17 cellular contexts compared by ENCODE assay signal in the genomic region with DNA sequence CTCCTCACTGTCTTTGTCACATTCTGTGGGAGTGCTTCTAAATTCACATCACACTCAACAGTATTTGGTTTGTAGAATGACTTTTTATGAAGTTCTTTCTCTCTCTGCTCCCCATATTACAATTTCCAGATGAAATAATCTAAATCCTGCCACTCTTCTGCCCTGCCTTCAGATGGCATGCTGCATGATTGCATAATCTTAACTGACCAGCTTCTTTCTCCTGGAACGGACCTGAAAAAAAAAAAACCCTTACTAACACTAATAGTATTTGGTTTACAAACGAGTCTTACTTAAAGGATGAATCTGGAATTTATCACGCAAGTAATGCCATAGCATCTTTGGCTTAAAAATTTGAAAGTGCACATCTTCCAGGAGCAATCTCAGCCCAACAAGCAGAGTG.
DNase-seq lines count a peak whose midpoint lies in the region; ATAC-seq, FAIRE-seq and TF ChIP-seq lines count a peak whose summit lies in the region.
"Had no signal": no experiment of that assay in that cellular context is flagged by ENCODE, and none has a peak within 500 bp of the region (broad histone marks: within the 10 kb centered on the region; RNA-seq: fewer than 3 reads in every experiment).

No MANE protein-coding gene starts in this region.

- H3K27ac Mint-ChIP-seq in MCF 10A (ENCODE audit: low read depth, unreplicated experiment) (no peak overlapping the region), progenitor cell of endocrine pancreas (peak overlapping the region; percentile 31), WTC11 (no peak overlapping the region)
- no peak overlapping the region for H3K27ac Mint-ChIP-seq in stimulated activated effector memory CD8-positive, alpha-beta T cell treated with anti-CD3 and anti-CD28 coated beads, Interleukin-12 subunit alpha, Interleukin-12 subunit beta, amount 100 ng/mL, for 72 hours
- H3K27ac Mint-ChIP-seq: CD4-positive, alpha-beta T cell had no signal

- H3K27ac ChIP-seq in breast epithelium (no peak overlapping the region), H1 (ENCODE audit: low read depth, low read length) (no peak overlapping the region)
- H3K27ac ChIP-seq: 22Rv1, A549, C4-2B had no signal

- H3K79me1 ChIP-seq in H1 (ENCODE audit: low read depth, low read length) = no peaks in the 10 kb centered on the region

- H2AFZ ChIP-seq in H1 (ENCODE audit: low read length) = no peak overlapping the region

- intact Hi-C loops in MCF 10A (cut with micrococcal nuclease) (no loop called here), breast epithelium (cut with DNase I; ENCODE audit: low total_unique reads) (no loop called here)

- H3K27me3 Mint-ChIP-seq in MCF 10A (ENCODE audit: insufficient read depth, unreplicated experiment) (no peaks in the 10 kb centered on the region), progenitor cell of endocrine pancreas (no peaks in the 10 kb centered on the region), WTC11 (ENCODE audit: low read depth) (no peaks in the 10 kb centered on the region)
- H3K27me3 Mint-ChIP-seq: CD4-positive, alpha-beta T cell had no signal

- no peak overlapping the region for H2BK15ac ChIP-seq in H1 (ENCODE audit: low read length)

- peaks cover 14% of the 10 kb centered on the region for H3K4me1 Mint-ChIP-seq in MCF 10A (ENCODE audit: insufficient read depth, unreplicated experiment)
- H3K4me1 Mint-ChIP-seq in progenitor cell of endocrine pancreas (ENCODE audit: low read depth) = no peaks in the 10 kb centered on the region
- H3K4me1 Mint-ChIP-seq in stimulated activated effector memory CD8-positive, alpha-beta T cell treated with anti-CD3 and anti-CD28 coated beads, Interleukin-12 subunit alpha, Interleukin-12 subunit beta, amount 100 ng/mL, for 72 hours = no peaks in the 10 kb centered on the region
- peaks cover 30% of the 10 kb centered on the region for H3K4me1 Mint-ChIP-seq in WTC11

- H3K36me3 ChIP-seq in breast epithelium = no peaks in the 10 kb centered on the region
- H3K36me3 ChIP-seq in H1 (ENCODE audit: control insufficient read depth in 2 of 4, insufficient read depth in 4 of 4, low read length in 3 of 4) = no peaks in the 10 kb centered on the region

- TF ChIP-seq POLR2A in breast epithelium (IDR thresholded peaks at IDR 0.05) (no peak), H1 (IDR thresholded peaks at IDR 0.05; ENCODE audit: control extremely low read depth in 1 of 2, low read depth in 2 of 2, low read length in 2 of 2) (no peak)

- no peak overlapping the region for H3K4me2 ChIP-seq in H1 (ENCODE audit: insufficient read depth in 1 of 2, low read depth in 2 of 2, low read length in 2 of 2)
- H3K4me2 ChIP-seq: A549 had no signal

- ATAC-seq in stimulated activated effector memory CD8-positive, alpha-beta T cell treated with anti-CD3 and anti-CD28 coated beads, Interleukin-12 subunit alpha, Interleukin-12 subunit beta, amount 100 ng/mL, for 72 hours = no peak
- ATAC-seq in GM19023 (IDR thresholded peaks at IDR 0.05; ENCODE audit: unreplicated experiment) (no peak), WTC11 (no peak)
- ATAC-seq: A549 had no signal

- POLR2A ChIA-PET in MCF 10A (lab: Yijun Ruan, JAX) = no interaction called here
- POLR2A ChIA-PET in H1 (lab: Charles Lee; ENCODE audit: partially characterized antibody) = no interaction called here
- POLR2A ChIA-PET in WTC11 (lab: Charles Lee) = no interaction called here

- H3K56ac ChIP-seq in H1 (replicated peaks; ENCODE audit: insufficient read length, low read depth, low read length) = no peak overlapping the region

- no peak overlapping the region for H2BK120ac ChIP-seq in H1 (replicated peaks; ENCODE audit: low read depth, low read length)

- FAIRE-seq in H1 (lab: Jason Lieb, UNC) = no peak
- FAIRE-seq: A549, G401.6, GM12891 had no signal

- CTCF ChIA-PET in MCF 10A (lab: Yijun Ruan, JAX) (no interaction called here), H1 (lab: Charles Lee; ENCODE audit: partially characterized antibody) (no interaction called here), WTC11 (lab: Charles Lee) (no interaction called here)

- no peak overlapping the region for H2BK5ac ChIP-seq in H1 (ENCODE audit: low read depth, low read length)

- no peak overlapping the region for H4K8ac ChIP-seq in H1 (ENCODE audit: extremely low read depth, insufficient read depth, low read length)

- no peak for TF ChIP-seq EP300 in H1 (IDR thresholded peaks at IDR 0.05; ENCODE audit: borderline replicate concordance in 1 of 2, low read depth in 2 of 2, low read length in 2 of 2)

- H3K79me2 ChIP-seq in H1 (ENCODE audit: control insufficient read depth in 1 of 2, insufficient read depth in 2 of 2, low read length in 2 of 2) = no peaks in the 10 kb centered on the region

- no peak overlapping the region for H4K91ac ChIP-seq in H1 (replicated peaks; ENCODE audit: insufficient read length, low read length)

- H3K4me3 ChIP-seq in breast epithelium = no peak overlapping the region
- no peak overlapping the region for H3K4me3 ChIP-seq in H1 (ENCODE audit: extremely low read depth in 1 of 4, insufficient read depth in 2 of 4, low read depth in 3 of 4, low read length in 4 of 4)
- H3K4me3 ChIP-seq: A549 had no signal

- no peaks in the 10 kb centered on the region for H3K9me3 Mint-ChIP-seq in MCF 10A (ENCODE audit: unreplicated experiment)
- no peaks in the 10 kb centered on the region for H3K9me3 Mint-ChIP-seq in progenitor cell of endocrine pancreas (ENCODE audit: low read depth)
- H3K9me3 Mint-ChIP-seq in stimulated activated effector memory CD8-positive, alpha-beta T cell treated with anti-CD3 and anti-CD28 coated beads, Interleukin-12 subunit alpha, Interleukin-12 subunit beta, amount 100 ng/mL, for 72 hours = peaks cover 8% of the 10 kb centered on the region
- peaks cover 8% of the 10 kb centered on the region; the same call in 1 of the 2 replicates for H3K9me3 Mint-ChIP-seq in WTC11
- H3K9me3 Mint-ChIP-seq: CD4-positive, alpha-beta T cell had no signal

- WGBS in H1 (ENCODE audit: extremely low coverage in 1 of 2, insufficient coverage in 1 of 2, insufficient read length in 1 of 2, insufficient replicate concordance in 2 of 2, low coverage in 1 of 2, low lambda C conversion rate in 2 of 2, missing lambda C conversion rate in 1 of 2), 2 experiments = 81% methylated on average over 3 of the region's 3 CpGs; no CpG with 5 or more reads in 1 of the 2 experiments

- H3K14ac ChIP-seq in H1 (ENCODE audit: insufficient read length) = no peak overlapping the region

- no peaks in the 10 kb centered on the region for H3K23me2 ChIP-seq in H1 (ENCODE audit: low read depth, low read length)

- TF ChIP-seq CTCF in MCF 10A (IDR thresholded peaks at IDR 0.05; ENCODE audit: unreplicated experiment) = no peak
- no peak for TF ChIP-seq CTCF in breast epithelium (IDR thresholded peaks at IDR 0.05)
- no peak for TF ChIP-seq CTCF in H1 (IDR thresholded peaks at IDR 0.05; ENCODE audit: control extremely low read depth in 1 of 3, insufficient read depth in 1 of 3, low read depth in 1 of 3, low read length in 3 of 3)
- TF ChIP-seq CTCF in progenitor cell of endocrine pancreas (IDR thresholded peaks at IDR 0.05; ENCODE audit: unreplicated experiment) = no peak
- no peak for TF ChIP-seq CTCF in WTC11 (IDR thresholded peaks at IDR 0.05)

- no peak overlapping the region for H2BK12ac ChIP-seq in H1 (ENCODE audit: low read depth, low read length)

- no peak overlapping the region for H4K5ac ChIP-seq in H1 (ENCODE audit: insufficient read length, low read depth, low read length)

- H3K18ac ChIP-seq in H1 (ENCODE audit: extremely low read depth, low read length) = no peak overlapping the region

- H3K4me1 ChIP-seq in breast epithelium (no peaks in the 10 kb centered on the region), H1 (replicated peaks in 1 of 4; ENCODE audit: control insufficient read depth in 3 of 4, insufficient read depth in 4 of 4, low read length in 3 of 4) (peaks cover 0 to 2% (median under 1%) of the 10 kb centered on the region in 4 experiments; a peak in 3 of 7 replicates)
- H3K4me1 ChIP-seq: A549, Caco-2 had no signal

- H3K27me3 ChIP-seq in breast epithelium (no peaks in the 10 kb centered on the region), H1 (replicated peaks in 1 of 4; ENCODE audit: control insufficient read depth in 3 of 4, extremely low read depth in 1 of 4, insufficient read depth in 3 of 4, low read length in 3 of 4) (no peaks in the 10 kb centered on the region)

- BruUV-seq in MCF 10A (replicated peaks; lab: Mats Ljungman, UMichigan) = no TSS peak

- H2BK20ac ChIP-seq in H1 (ENCODE audit: low read length) = no peak overlapping the region

- H3K36me3 Mint-ChIP-seq in MCF 10A (ENCODE audit: insufficient read depth, unreplicated experiment) (no peaks in the 10 kb centered on the region), progenitor cell of endocrine pancreas (ENCODE audit: insufficient read depth) (no peaks in the 10 kb centered on the region), WTC11 (no peaks in the 10 kb centered on the region)
- H3K36me3 Mint-ChIP-seq in stimulated activated effector memory CD8-positive, alpha-beta T cell treated with anti-CD3 and anti-CD28 coated beads, Interleukin-12 subunit alpha, Interleukin-12 subunit beta, amount 100 ng/mL, for 72 hours = no peaks in the 10 kb centered on the region

- H3K9me3 ChIP-seq in breast epithelium (no peaks in the 10 kb centered on the region), H1 (ENCODE audit: insufficient read depth in 2 of 2, low read depth in 1 of 2, low read length in 1 of 2) (no peaks in the 10 kb centered on the region)
- H3K9me3 ChIP-seq: A549, Caco-2 had no signal

- no peak overlapping the region for H3K4ac ChIP-seq in H1 (replicated peaks; ENCODE audit: insufficient read length, low read depth, low read length)

- H4K20me1 ChIP-seq in H1 (replicated peaks in 1 of 2; ENCODE audit: control insufficient read depth in 1 of 2, insufficient read depth in 2 of 2, low read length in 2 of 2) = no peaks in the 10 kb centered on the region

- no peak for TF ChIP-seq RAD21 in H1 (IDR thresholded peaks at IDR 0.05 in 1 of 2, conservative IDR thresholded peaks at IDR 0.05 in 1 of 2; ENCODE audit: low read depth in 2 of 2, low read length in 2 of 2)

- H2AK5ac ChIP-seq in H1 (ENCODE audit: low read depth, low read length) = no peak overlapping the region

- H3K9ac ChIP-seq in H1 (replicated peaks in 1 of 4; ENCODE audit: extremely low read depth in 1 of 4, low read depth in 3 of 4, low read length in 3 of 4) = no peak overlapping the region

- H3K23ac ChIP-seq in H1 (ENCODE audit: insufficient read length) = no peak overlapping the region

- DNase-seq in MCF 10A (ENCODE audit: unreplicated experiment) = peak; percentile 7
- DNase-seq in breast epithelium (ENCODE audit: low spot score in 2 of 2) = no peak
- DNase-seq in H1 (ENCODE audit: low read depth in 1 of 2, low spot score in 2 of 2) = no peak
- no peak for DNase-seq in progenitor cell of endocrine pancreas (ENCODE audit: low spot score, unreplicated experiment)
- no peak for DNase-seq in stimulated activated effector memory CD8-positive, alpha-beta T cell treated with anti-CD3 and anti-CD28 coated beads, Interleukin-12 subunit alpha, Interleukin-12 subunit beta, amount 100 ng/mL, for 72 hours (ENCODE audit: low spot score in 2 of 2)
- no peak for DNase-seq in WTC11 (ENCODE audit: low spot score)
- DNase-seq: AML-193; Caco-2; CD4-positive, alpha-beta T cell; GOT3; H9 had no signal

- no peak overlapping the region for H3K4me3 Mint-ChIP-seq in MCF 10A (ENCODE audit: unreplicated experiment)
- H3K4me3 Mint-ChIP-seq in progenitor cell of endocrine pancreas (ENCODE audit: low read depth) = no peak overlapping the region
- H3K4me3 Mint-ChIP-seq in stimulated activated effector memory CD8-positive, alpha-beta T cell treated with anti-CD3 and anti-CD28 coated beads, Interleukin-12 subunit alpha, Interleukin-12 subunit beta, amount 100 ng/mL, for 72 hours = no peak overlapping the region
- no peak overlapping the region for H3K4me3 Mint-ChIP-seq in WTC11
- H3K4me3 Mint-ChIP-seq: CD4-positive, alpha-beta T cell; H9 had no signal
